Comparison of ENCODE assay signal across 18 cellular contexts in genomic region chr17:67863624-67864247, GRCh38. TPM values are rescaled to one million over a fixed set of nuclear protein-coding genes. Genes with fewer than 3 reads are reported as not detected.
DNase-seq lines count a peak whose midpoint lies in the region; ATAC-seq and TF ChIP-seq lines count a peak whose summit lies in the region.
"Had no signal": no experiment of that assay in that cellular context is flagged by ENCODE, and none has a peak within 500 bp of the region (broad histone marks: within the 10 kb centered on the region; RNA-seq: fewer than 3 reads in every experiment).

No MANE protein-coding gene starts in this region.

- no peaks in the 10 kb centered on the region for H3K36me3 Mint-ChIP-seq in glutamatergic neuron (ENCODE audit: unreplicated experiment)

- intact Hi-C loops in breast epithelium (cut with DNase I; ENCODE audit: low total_unique reads), result no loop called here

- in situ Hi-C loops in brain microvascular endothelial cell (cut with HindIII; ENCODE audit: low pct_ligation_motif_present, low sequenced_read_pairs), result no loop called here

- H4K20me1 ChIP-seq in OCI-LY3 (ENCODE audit: insufficient read depth, low read length), result peaks cover 71% of the 10 kb centered on the region

- H3K9me3 ChIP-seq in OCI-LY3 (ENCODE audit: insufficient read depth, low read length), result no peaks in the 10 kb centered on the region
- H3K9me3 ChIP-seq in breast epithelium, result no peaks in the 10 kb centered on the region
- H3K9me3 ChIP-seq: uterus had no signal

- peaks cover 1% of the 10 kb centered on the region for H3K4me1 Mint-ChIP-seq in glutamatergic neuron (ENCODE audit: low read depth, unreplicated experiment)

- H3K36me3 ChIP-seq in OCI-LY3 (replicated peaks; ENCODE audit: low read depth, low read length), result no peaks in the 10 kb centered on the region
- H3K36me3 ChIP-seq in brain microvascular endothelial cell (replicated peaks), result no peaks in the 10 kb centered on the region
- no peaks in the 10 kb centered on the region for H3K36me3 ChIP-seq in breast epithelium
- H3K36me3 ChIP-seq: uterus had no signal

- ATAC-seq in GM21390 (IDR thresholded peaks at IDR 0.05; ENCODE audit: unreplicated experiment), result peak; percentile 56
- no peak for ATAC-seq in HG03520 (IDR thresholded peaks at IDR 0.05; ENCODE audit: unreplicated experiment)
- ATAC-seq: HepG2 had no signal

- H3K27me3 Mint-ChIP-seq in glutamatergic neuron (ENCODE audit: unreplicated experiment), result no peaks in the 10 kb centered on the region
- H3K27me3 Mint-ChIP-seq: brain had no signal

- H3K9ac ChIP-seq in OCI-LY3 (ENCODE audit: low read length), result no peak overlapping the region

- TF ChIP-seq POLR2A in breast epithelium (IDR thresholded peaks at IDR 0.05), result no peak

- peaks cover 89% of the 10 kb centered on the region for H3K79me2 ChIP-seq in OCI-LY3 (ENCODE audit: low read length)

- H3K9me3 Mint-ChIP-seq in glutamatergic neuron (ENCODE audit: unreplicated experiment), result no peaks in the 10 kb centered on the region
- H3K9me3 Mint-ChIP-seq: nephron had no signal

- H3K4me2 ChIP-seq in OCI-LY3 (ENCODE audit: low read length), result 0 out of 2 replicates have a peak overlapping the region, but pooled peaks have one; percentile 27

- TF ChIP-seq CTCF in GM10266 (IDR thresholded peaks at IDR 0.05; ENCODE audit: control insufficient read depth, insufficient read depth, low read depth, missing control alignments) (no peak), OCI-LY3 (IDR thresholded peaks at IDR 0.05; ENCODE audit: low read depth, low read length) (no peak), glutamatergic neuron (IDR thresholded peaks at IDR 0.05; ENCODE audit: partially characterized antibody, unreplicated experiment) (no peak), brain microvascular endothelial cell (IDR thresholded peaks at IDR 0.05; ENCODE audit: low read depth, low read length, missing control alignments) (no peak), breast epithelium (IDR thresholded peaks at IDR 0.05) (no peak)

- DNase-seq in GM10266 (ENCODE audit: extremely low spot score) (peak; percentile 33), glutamatergic neuron (no peak), brain microvascular endothelial cell (no peak), NCI-H2196 treated with DMSO at 0.1 percent for 48 hours (lab: John Stamatoyannopoulos, UW; ENCODE audit: unreplicated experiment) (no peak), breast epithelium (ENCODE audit: low spot score in 2 of 2) (no peak)
- DNase-seq: effector CD4-positive, alpha-beta T cell; NCI-H1048; NCI-H2171; stimulated activated CD4-positive, alpha-beta T cell treated with anti-CD3 and anti-CD28 coated beads, Interleukin-1b, Interleukin-23, amount 100 ng/mL, for 48 hours; uterus had no signal

- H3K27ac ChIP-seq in OCI-LY3 (ENCODE audit: low read length), result no peak overlapping the region
- H3K27ac ChIP-seq in brain microvascular endothelial cell, result no peak overlapping the region
- H3K27ac ChIP-seq in breast epithelium, result no peak overlapping the region
- H3K27ac ChIP-seq: SK-N-MC, uterus, VCaP had no signal

- H3K4me1 ChIP-seq in OCI-LY3 (ENCODE audit: low read length) (peaks cover 7% of the 10 kb centered on the region), breast epithelium (no peaks in the 10 kb centered on the region)
- H3K4me1 ChIP-seq: uterus had no signal

- H3K4me3 ChIP-seq in OCI-LY3 (ENCODE audit: low read length) (no peak overlapping the region), brain microvascular endothelial cell (ENCODE audit: low read depth, low read length) (no peak overlapping the region), breast epithelium (no peak overlapping the region)
- H3K4me3 ChIP-seq: SK-N-MC, uterus had no signal

- peak overlapping the region; percentile 52 for H3K27ac Mint-ChIP-seq in glutamatergic neuron (ENCODE audit: unreplicated experiment)
- H3K27ac Mint-ChIP-seq: nephron had no signal

- no peak overlapping the region for H3K4me3 Mint-ChIP-seq in glutamatergic neuron (ENCODE audit: unreplicated experiment)
- H3K4me3 Mint-ChIP-seq: brain, nephron had no signal

- H2AFZ ChIP-seq in OCI-LY3 (ENCODE audit: low read depth, low read length), result no peak overlapping the region

- no peaks in the 10 kb centered on the region for H3K27me3 ChIP-seq in OCI-LY3 (ENCODE audit: low read depth, low read length)
- H3K27me3 ChIP-seq in brain microvascular endothelial cell (replicated peaks), result no peaks in the 10 kb centered on the region
- no peaks in the 10 kb centered on the region for H3K27me3 ChIP-seq in breast epithelium
- H3K27me3 ChIP-seq: uterus had no signal

RNA-seq across cellular contexts. Expression of gene BPTF, which starts 38.4 kb away (rescaled TPM):
- total RNA-seq in glutamatergic neuron (ENCODE audit: unreplicated experiment) (146 TPM), breast epithelium (100 to 1,000 TPM in 2 of 3 donors, 10 to 100 TPM in 1; 97.6 to 142 (median 120) TPM)
